In genomic region chr17:35051579-35052239, GRCh38 we compare ENCODE assay signal across 8 cellular contexts. TPM values are rescaled to one million over a fixed set of nuclear protein-coding genes. Genes with fewer than 3 reads are reported as not detected.
DNase-seq lines count a peak whose midpoint lies in the region; ATAC-seq and TF ChIP-seq lines count a peak whose summit lies in the region.

No MANE protein-coding gene starts in this region.

- peak overlapping the region; percentile 80 for H3K4me3 Mint-ChIP-seq in natural killer cell treated with Interleukin-12 subunit alpha and Interleukin-12 subunit beta and Interleukin-15 and Interleukin-18, amount 100 ng/mL, for 72 hours

- no peaks in the 10 kb centered on the region for H3K79me2 ChIP-seq in DOHH2 (ENCODE audit: control insufficient read depth, low read length)

- peak overlapping the region; percentile 53 for H3K4me2 ChIP-seq in DOHH2 (ENCODE audit: low read length)

- no peaks in the 10 kb centered on the region for H3F3A ChIP-seq in DOHH2 (ENCODE audit: control insufficient read depth, insufficient read depth)

- no peaks in the 10 kb centered on the region for H3K36me3 ChIP-seq in DOHH2 (ENCODE audit: control insufficient read depth, low read length)
- no peaks in the 10 kb centered on the region for H3K36me3 ChIP-seq in WERI-Rb-1

- H3K4me1 Mint-ChIP-seq in natural killer cell treated with Interleukin-12 subunit alpha and Interleukin-12 subunit beta and Interleukin-15 and Interleukin-18, amount 100 ng/mL, for 72 hours (ENCODE audit: low read depth in 2 of 2): peaks cover 58 to 62% of the 10 kb centered on the region in 2 donors

- DNase-seq in HL-60 (ENCODE audit: low read depth in 1 of 2, low spot score in 1 of 2) (peak in 1 of 2 experiments; percentile 42), astrocyte of the spinal cord (ENCODE audit: low read depth, low spot score) (peak; percentile 78), NCI-H524 (lab: John Stamatoyannopoulos, UW) (no peak), WERI-Rb-1 (no peak)
- no peak for DNase-seq in natural killer cell treated with Interleukin-12 subunit alpha and Interleukin-12 subunit beta and Interleukin-15 and Interleukin-18, amount 100 ng/mL, for 72 hours (ENCODE audit: low spot score)
- DNase-seq in activated CD4-positive, alpha-beta T cell treated with anti-CD3 and anti-CD28 coated beads for 1 hour: no peak

- H3K4me3 ChIP-seq in DOHH2 (ENCODE audit: low read length): peak overlapping the region; percentile 13
- no peak overlapping the region for H3K4me3 ChIP-seq in HL-60 (replicated peaks; ENCODE audit: insufficient read depth, low read length)
- H3K4me3 ChIP-seq in astrocyte of the spinal cord (ENCODE audit: low read depth, low read length): no peak overlapping the region
- no peak overlapping the region for H3K4me3 ChIP-seq in WERI-Rb-1 (ENCODE audit: low read depth, low read length)

- peak overlapping the region; percentile 85 for H3K27ac Mint-ChIP-seq in natural killer cell treated with Interleukin-12 subunit alpha and Interleukin-12 subunit beta and Interleukin-15 and Interleukin-18, amount 100 ng/mL, for 72 hours

- H3K27me3 ChIP-seq in DOHH2 (ENCODE audit: control insufficient read depth, low read length): 0 out of 2 replicates have a peak, but pooled peaks cover under 1% of the 10 kb centered on the region
- H3K27me3 ChIP-seq in HL-60 (ENCODE audit: insufficient read depth, poor library complexity, severe bottlenecking): no peaks in the 10 kb centered on the region
- no peaks in the 10 kb centered on the region for H3K27me3 ChIP-seq in WERI-Rb-1 (ENCODE audit: insufficient read depth, low read depth, severe bottlenecking)

- no peaks in the 10 kb centered on the region for H4K20me1 ChIP-seq in DOHH2 (ENCODE audit: control insufficient read depth, insufficient read depth, low read depth, low read length)

- H3K9me3 ChIP-seq in DOHH2 (ENCODE audit: control insufficient read depth, insufficient read depth, low read length): no peaks in the 10 kb centered on the region
- no peaks in the 10 kb centered on the region for H3K9me3 ChIP-seq in WERI-Rb-1 (ENCODE audit: severe bottlenecking)

- H3K36me3 Mint-ChIP-seq in natural killer cell treated with Interleukin-12 subunit alpha and Interleukin-12 subunit beta and Interleukin-15 and Interleukin-18, amount 100 ng/mL, for 72 hours: peaks cover 21% of the 10 kb centered on the region

- H3K27me3 Mint-ChIP-seq in natural killer cell treated with Interleukin-12 subunit alpha and Interleukin-12 subunit beta and Interleukin-15 and Interleukin-18, amount 100 ng/mL, for 72 hours: no peaks in the 10 kb centered on the region

- in situ Hi-C loops in astrocyte of the spinal cord (cut with HindIII; ENCODE audit: low sequenced_read_pairs): no loop called here

- ATAC-seq in natural killer cell treated with Interleukin-12 subunit alpha and Interleukin-12 subunit beta and Interleukin-15 and Interleukin-18, amount 100 ng/mL, for 72 hours: peak; percentile 67 to 69
- ATAC-seq in HG03521 (IDR thresholded peaks at IDR 0.05; ENCODE audit: unreplicated experiment): no peak

- H3K9me2 ChIP-seq in DOHH2 (replicated peaks; ENCODE audit: control insufficient read depth, low read length): no peaks in the 10 kb centered on the region

- H3K27ac ChIP-seq in DOHH2 (ENCODE audit: low read depth, low read length): no peak overlapping the region
- H3K27ac ChIP-seq in HL-60 (replicated peaks): peak overlapping the region; percentile 87
- no peak overlapping the region for H3K27ac ChIP-seq in WERI-Rb-1

- peaks cover 14% of the 10 kb centered on the region for H3K4me1 ChIP-seq in DOHH2 (ENCODE audit: control insufficient read depth, low read length)

- no peaks in the 10 kb centered on the region for H3K9me3 Mint-ChIP-seq in natural killer cell treated with Interleukin-12 subunit alpha and Interleukin-12 subunit beta and Interleukin-15 and Interleukin-18, amount 100 ng/mL, for 72 hours

- TF ChIP-seq CTCF in DOHH2 (IDR thresholded peaks at IDR 0.05; ENCODE audit: low read depth, low read length, poor library complexity, severe bottlenecking) (no peak), HL-60 (IDR thresholded peaks at IDR 0.05; ENCODE audit: insufficient read depth, low read length) (no peak), astrocyte of the spinal cord (IDR thresholded peaks at IDR 0.05; ENCODE audit: low read depth, low read length) (no peak), WERI-Rb-1 (IDR thresholded peaks at IDR 0.05; ENCODE audit: low read depth, low read length) (no peak)

RNA-seq across cellular contexts. Expression of gene RFFL, which starts 11.8 kb away (rescaled TPM):
- total RNA-seq in natural killer cell treated with Interleukin-12 subunit alpha and Interleukin-12 subunit beta and Interleukin-15 and Interleukin-18, amount 100 ng/mL, for 72 hours: 10 to 100 TPM; 87.6 to 91.5 TPM
